Comparison of ENCODE assay signal across 26 cellular contexts in genomic region chr10:44399478-44400451, GRCh38. TPM values are rescaled to one million over a fixed set of nuclear protein-coding genes. Genes with fewer than 3 reads are reported as not detected.
DNase-seq lines count a peak whose midpoint lies in the region; ATAC-seq, FAIRE-seq and TF ChIP-seq lines count a peak whose summit lies in the region.
"Had no signal": no experiment of that assay in that cellular context is flagged by ENCODE, and none has a peak within 500 bp of the region (broad histone marks: within the 10 kb centered on the region; RNA-seq: fewer than 3 reads in every experiment).

No MANE protein-coding gene starts in this region.

- in situ Hi-C loops in gastrocnemius medialis (cut with MboI; ENCODE audit: low sequenced_read_pairs in 4 of 4): loop anchor here in 2 of 4 donors (10.0 to 25.0 kb wide), 2 partner anchors 463 to 725 kb away; no protein-coding TSS in a partner anchor

- CTCF ChIA-PET in activated CD8-positive, alpha-beta memory T cell treated with anti-CD3 and anti-CD28 coated beads, Interleukin-2, amount 10 ng/mL, durations not matched to agents 7 days and 5 days (lab: Charles Lee): interaction anchor here (1.4 kb wide), 1 partner anchor 13 kb away, joined by 6 read pairs; no protein-coding TSS in a partner anchor

- FAIRE-seq in kidney (lab: Jason Lieb, UNC): no peak
- FAIRE-seq: GM12892, pancreas, urothelium cell line had no signal

- peaks cover 5% of the 10 kb centered on the region for H3K27me3 Mint-ChIP-seq in activated CD8-positive, alpha-beta memory T cell treated with anti-CD3 and anti-CD28 coated beads, Interleukin-2, amount 10 ng/mL, durations not matched to agents 7 days and 5 days
- H3K27me3 Mint-ChIP-seq: CD4-positive, CD25-positive, alpha-beta regulatory T cell had no signal

- intact Hi-C loops in gastrocnemius medialis (cut with DNase I; ENCODE audit: low total_unique reads) (no loop called here), kidney (cut with DNase I) (no loop called here)

- H3K27ac Mint-ChIP-seq in activated CD8-positive, alpha-beta memory T cell treated with anti-CD3 and anti-CD28 coated beads, Interleukin-2, amount 10 ng/mL, durations not matched to agents 7 days and 5 days: no peak overlapping the region
- H3K27ac Mint-ChIP-seq in stimulated activated effector memory CD8-positive, alpha-beta T cell treated with anti-CD3 and anti-CD28 coated beads, Interleukin-12 subunit alpha, Interleukin-12 subunit beta, amount 100 ng/mL, for 72 hours: no peak overlapping the region
- H3K27ac Mint-ChIP-seq: CD4-positive, CD25-positive, alpha-beta regulatory T cell; stimulated activated naive CD8-positive, alpha-beta T cell treated with anti-CD3 and anti-CD28 coated beads, Interleukin-15, Interleukin-2, amounts not matched to agents 100 ng/mL and 50 ng/mL, for 24 hours had no signal

- H3K4me3 Mint-ChIP-seq in activated CD8-positive, alpha-beta memory T cell treated with anti-CD3 and anti-CD28 coated beads, Interleukin-2, amount 10 ng/mL, durations not matched to agents 7 days and 5 days: no peak overlapping the region
- no peak overlapping the region for H3K4me3 Mint-ChIP-seq in stimulated activated effector memory CD8-positive, alpha-beta T cell treated with anti-CD3 and anti-CD28 coated beads, Interleukin-12 subunit alpha, Interleukin-12 subunit beta, amount 100 ng/mL, for 72 hours
- H3K4me3 Mint-ChIP-seq: CD4-positive, CD25-positive, alpha-beta regulatory T cell; stimulated activated naive CD8-positive, alpha-beta T cell treated with anti-CD3 and anti-CD28 coated beads, Interleukin-15, Interleukin-2, amounts not matched to agents 100 ng/mL and 50 ng/mL, for 24 hours had no signal

- H3K4me1 Mint-ChIP-seq in activated CD8-positive, alpha-beta memory T cell treated with anti-CD3 and anti-CD28 coated beads, Interleukin-2, amount 10 ng/mL, durations not matched to agents 7 days and 5 days: no peaks in the 10 kb centered on the region
- peaks cover 6% of the 10 kb centered on the region for H3K4me1 Mint-ChIP-seq in stimulated activated effector memory CD8-positive, alpha-beta T cell treated with anti-CD3 and anti-CD28 coated beads, Interleukin-12 subunit alpha, Interleukin-12 subunit beta, amount 100 ng/mL, for 72 hours
- H3K4me1 Mint-ChIP-seq: CD4-positive, CD25-positive, alpha-beta regulatory T cell had no signal

- H3K4me1 ChIP-seq in Karpas-422 (ENCODE audit: low read length): no peaks in the 10 kb centered on the region
- H3K4me1 ChIP-seq in gastrocnemius medialis: peaks cover 0 to 5% of the 10 kb centered on the region in 2 donors
- H3K4me1 ChIP-seq in kidney (ENCODE audit: control insufficient read depth in 1 of 2, insufficient read depth in 1 of 2, low read depth in 1 of 2, low read length in 2 of 2): no peaks in the 10 kb centered on the region
- H3K4me1 ChIP-seq: pancreas had no signal

- H3K27ac ChIP-seq in Karpas-422 (ENCODE audit: low read length) (no peak overlapping the region), gastrocnemius medialis (no peak overlapping the region), kidney (ENCODE audit: low read depth in 2 of 2, low read length in 2 of 2) (no peak overlapping the region)
- H3K27ac ChIP-seq: cardiac muscle cell, heart left ventricle, HL-60, pancreas, RWPE1 had no signal

- ATAC-seq in activated CD8-positive, alpha-beta memory T cell treated with anti-CD3 and anti-CD28 coated beads, Interleukin-2, amount 10 ng/mL, durations not matched to agents 7 days and 5 days: no peak
- ATAC-seq in stimulated activated effector memory CD8-positive, alpha-beta T cell treated with anti-CD3 and anti-CD28 coated beads, Interleukin-12 subunit alpha, Interleukin-12 subunit beta, amount 100 ng/mL, for 72 hours: peak; percentile 24
- no peak for ATAC-seq in gastrocnemius medialis
- ATAC-seq in HG03175 (IDR thresholded peaks at IDR 0.05; ENCODE audit: unreplicated experiment): no peak
- ATAC-seq: esophagus mucosa, HCT116, heart left ventricle, pancreas had no signal

- no peak overlapping the region for H3K4me3 ChIP-seq in Karpas-422 (ENCODE audit: low read length)
- no peak overlapping the region for H3K4me3 ChIP-seq in fibroblast of the aortic adventitia (ENCODE audit: low read depth, low read length)
- H3K4me3 ChIP-seq in gastrocnemius medialis: no peak overlapping the region
- no peak overlapping the region for H3K4me3 ChIP-seq in kidney (ENCODE audit: low read length in 2 of 2)
- H3K4me3 ChIP-seq: cardiac muscle cell, heart left ventricle, pancreas had no signal

- H3K9ac ChIP-seq in Karpas-422 (ENCODE audit: low read length) (no peak overlapping the region), kidney (ENCODE audit: low read length in 2 of 2) (no peak overlapping the region)

- H3K9me2 ChIP-seq in Karpas-422 (replicated peaks; ENCODE audit: insufficient read depth, low read length): no peaks in the 10 kb centered on the region

- H3K79me2 ChIP-seq in Karpas-422 (ENCODE audit: low read length): no peaks in the 10 kb centered on the region

- no peak overlapping the region for H2AFZ ChIP-seq in Karpas-422 (ENCODE audit: low read length)

- H3K4me2 ChIP-seq in Karpas-422 (ENCODE audit: low read depth, low read length, poor library complexity, severe bottlenecking): no peak overlapping the region

- H3K9me3 Mint-ChIP-seq in activated CD8-positive, alpha-beta memory T cell treated with anti-CD3 and anti-CD28 coated beads, Interleukin-2, amount 10 ng/mL, durations not matched to agents 7 days and 5 days (ENCODE audit: low read depth): no peaks in the 10 kb centered on the region
- H3K9me3 Mint-ChIP-seq in stimulated activated effector memory CD8-positive, alpha-beta T cell treated with anti-CD3 and anti-CD28 coated beads, Interleukin-12 subunit alpha, Interleukin-12 subunit beta, amount 100 ng/mL, for 72 hours: no peaks in the 10 kb centered on the region
- H3K9me3 Mint-ChIP-seq: stimulated activated naive CD8-positive, alpha-beta T cell treated with anti-CD3 and anti-CD28 coated beads, Interleukin-15, Interleukin-2, amounts not matched to agents 100 ng/mL and 50 ng/mL, for 24 hours had no signal

- no peaks in the 10 kb centered on the region for H3K9me3 ChIP-seq in Karpas-422 (ENCODE audit: low read length)
- no peaks in the 10 kb centered on the region for H3K9me3 ChIP-seq in gastrocnemius medialis
- no peaks in the 10 kb centered on the region for H3K9me3 ChIP-seq in kidney (ENCODE audit: control insufficient read depth in 1 of 2, low read length in 2 of 2)
- H3K9me3 ChIP-seq: pancreas had no signal

- H4K20me1 ChIP-seq in Karpas-422 (ENCODE audit: insufficient read depth, low read depth, low read length): no peaks in the 10 kb centered on the region

- TF ChIP-seq CTCF in fibroblast of the aortic adventitia (IDR thresholded peaks at IDR 0.05; ENCODE audit: insufficient read depth, low read length) (no peak), gastrocnemius medialis (IDR thresholded peaks at IDR 0.05 in 4 of 5, conservative IDR thresholded peaks at IDR 0.05 in 1 of 5) (no peak), kidney (IDR thresholded peaks at IDR 0.05; ENCODE audit: borderline replicate concordance, extremely low read depth, insufficient read depth) (no peak)

- H3K36me3 Mint-ChIP-seq in activated CD8-positive, alpha-beta memory T cell treated with anti-CD3 and anti-CD28 coated beads, Interleukin-2, amount 10 ng/mL, durations not matched to agents 7 days and 5 days: no peaks in the 10 kb centered on the region
- H3K36me3 Mint-ChIP-seq in stimulated activated effector memory CD8-positive, alpha-beta T cell treated with anti-CD3 and anti-CD28 coated beads, Interleukin-12 subunit alpha, Interleukin-12 subunit beta, amount 100 ng/mL, for 72 hours: no peaks in the 10 kb centered on the region
- H3K36me3 Mint-ChIP-seq: CD4-positive, CD25-positive, alpha-beta regulatory T cell had no signal

- no peak for TF ChIP-seq POLR2A in gastrocnemius medialis (IDR thresholded peaks at IDR 0.05)

- DNase-seq in activated CD8-positive, alpha-beta memory T cell treated with anti-CD3 and anti-CD28 coated beads, Interleukin-2, amount 10 ng/mL, durations not matched to agents 7 days and 5 days: peak; percentile 32
- DNase-seq in activated CD8-positive, alpha-beta memory T cell treated with anti-CD3 and anti-CD28 coated beads, Interleukin-2, amount 50 U/mL, for 4 hours: no peak
- DNase-seq in Karpas-422: peak; percentile 33
- DNase-seq in fibroblast of the aortic adventitia (ENCODE audit: low read depth): peak; percentile 67
- no peak for DNase-seq in stimulated activated effector memory CD8-positive, alpha-beta T cell treated with anti-CD3 and anti-CD28 coated beads, Interleukin-12 subunit alpha, Interleukin-12 subunit beta, amount 100 ng/mL, for 72 hours (ENCODE audit: low spot score in 2 of 2)
- DNase-seq in gastrocnemius medialis: no peak
- no peak for DNase-seq in kidney
- DNase-seq: 8988T; CD4-positive, CD25-positive, alpha-beta regulatory T cell; effector CD4-positive, alpha-beta T cell; GF-D8; heart left ventricle; MV-4-11; NCI-H2029 treated with DMSO at 0.1 percent for 48 hours; NCI-H446; pancreas; stimulated activated CD4-positive, alpha-beta T cell treated with anti-CD3 and anti-CD28 coated beads, Interleukin-2, amount 100 ng/mL, for 24 hours had no signal

- no peaks in the 10 kb centered on the region for H3K27me3 ChIP-seq in Karpas-422 (ENCODE audit: low read length)
- no peaks in the 10 kb centered on the region for H3K27me3 ChIP-seq in gastrocnemius medialis
- H3K27me3 ChIP-seq: heart left ventricle, pancreas had no signal

- H3K36me3 ChIP-seq in Karpas-422 (ENCODE audit: insufficient read depth, low read length): no peaks in the 10 kb centered on the region
- no peaks in the 10 kb centered on the region for H3K36me3 ChIP-seq in gastrocnemius medialis
- H3K36me3 ChIP-seq in kidney (ENCODE audit: control insufficient read depth in 1 of 2, insufficient read depth in 2 of 2, low read length in 2 of 2): no peaks in the 10 kb centered on the region
- H3K36me3 ChIP-seq: cardiac muscle cell, heart left ventricle, pancreas had no signal

RNA-seq across cellular contexts. Expression of gene CXCL12, which starts 14.9 kb away (rescaled TPM):
- not detected for total RNA-seq in activated CD8-positive, alpha-beta memory T cell treated with anti-CD3 and anti-CD28 coated beads, Interleukin-2, amount 10 ng/mL, durations not matched to agents 7 days and 5 days
- total RNA-seq in Karpas-422 (2014; rRNA removed; shearing (Covaris generic); ENCODE audit: low replicate concordance): not detected in 2 replicates
- total RNA-seq in fibroblast of the aortic adventitia (ENCODE audit: low replicate concordance) (54.1 and 381 TPM in 2 replicates), gastrocnemius medialis (10 to 100 TPM in 3 of 4 donors, 1 to 10 TPM in 1; 8.6 to 22.0 (median 18.0) TPM), kidney (99.5 TPM)
- polyA plus RNA-seq in kidney (ENCODE audit: insufficient read depth, low read depth, low replicate concordance): 111 TPM
- total RNA-seq: CD4-positive, CD25-positive, alpha-beta regulatory T cell had no signal
- polyA plus RNA-seq: CD4-positive, CD25-positive, alpha-beta regulatory T cell had no signal

Comparison
In these comparisons a context has a peak if more than half of its experiments do, and no peak if none do; other contexts are left out.
1. DNase-seq: peak in activated CD8-positive, alpha-beta memory T cell treated with anti-CD3 and anti-CD28 coated beads, Interleukin-2, amount 10 ng/mL, durations not matched to agents 7 days and 5 days (single experiment), Karpas-422 (single experiment) and fibroblast of the aortic adventitia (single experiment); none in activated CD8-positive, alpha-beta memory T cell treated with anti-CD3 and anti-CD28 coated beads, Interleukin-2, amount 50 U/mL, for 4 hours (single experiment), stimulated activated effector memory CD8-positive, alpha-beta T cell treated with anti-CD3 and anti-CD28 coated beads, Interleukin-12 subunit alpha, Interleukin-12 subunit beta, amount 100 ng/mL, for 72 hours (0 of 2), gastrocnemius medialis (0 of 2) and kidney (single experiment).